Comparison of ENCODE assay signal across 16 cellular contexts in the genomic region with DNA sequence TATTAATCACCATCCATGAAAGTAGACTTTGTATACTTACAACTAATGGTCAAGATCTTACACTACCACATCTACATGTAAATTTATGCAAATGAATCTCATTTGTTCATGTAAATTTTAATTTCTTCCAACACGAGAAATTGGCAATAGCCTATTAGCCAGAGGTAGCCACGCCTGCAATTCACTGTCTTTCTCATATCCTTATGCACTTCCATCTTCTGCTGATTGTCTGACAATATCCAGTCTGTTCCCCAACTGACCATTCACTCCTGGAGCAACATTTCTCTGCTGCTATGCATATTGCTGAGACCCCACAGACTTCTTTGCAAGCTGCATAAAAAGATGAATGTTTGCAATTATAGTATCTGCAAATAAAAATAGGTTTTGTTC. TPM values are rescaled to one million over a fixed set of nuclear protein-coding genes. Genes with fewer than 3 reads are reported as not detected.
DNase-seq lines count a peak whose midpoint lies in the region; ATAC-seq and TF ChIP-seq lines count a peak whose summit lies in the region.
"Had no signal": no experiment of that assay in that cellular context is flagged by ENCODE, and none has a peak within 500 bp of the region (broad histone marks: within the 10 kb centered on the region; RNA-seq: fewer than 3 reads in every experiment).

No MANE protein-coding gene starts in this region.

- peak; percentile 68 for DNase-seq in LHCN-M2 (ENCODE audit: low read depth)
- no peak for DNase-seq in cardiac fibroblast (ENCODE audit: low read depth in 2 of 2)
- no peak for DNase-seq in lower lobe of right lung
- no peak for DNase-seq in tibial artery
- no peak for DNase-seq in GM19238 (ENCODE audit: insufficient read length, low spot score)
- no peak for DNase-seq in NCI-H526 treated with DMSO at 0.1 percent for 48 hours (lab: John Stamatoyannopoulos, UW)
- DNase-seq: activated CD4-positive, alpha-beta T cell treated with anti-CD3 and anti-CD28 coated beads, Interleukin-2, amount 10 ng/mL, durations not matched to agents 24 days and 14 days; body of pancreas; GF-D8; mucosa of descending colon; stimulated activated CD4-positive, alpha-beta T cell treated with anti-CD3 and anti-CD28 coated beads, Interleukin-4, amount 100 ng/mL, for 4 hours; stimulated activated naive B cell treated with anti-CD40 and anti-IgM and Interleukin-4, amounts not matched to agents 10 μg/mL and 1 μg/mL and 100 μg/mL, for 72 hours; T-helper 2 cell had no signal

- H3K4me3 ChIP-seq in cardiac fibroblast (replicated peaks in 1 of 2; ENCODE audit: low read depth in 2 of 2, low read length in 2 of 2), result peak overlapping the region; percentile 69 to 70
- H3K4me3 ChIP-seq in lower lobe of right lung, result peak overlapping the region; percentile 53
- H3K4me3 ChIP-seq in tibial artery, result peak overlapping the region; percentile 60 to 64
- H3K4me3 ChIP-seq: body of pancreas, mucosa of descending colon had no signal

- no peaks in the 10 kb centered on the region for H3K9me3 ChIP-seq in lower lobe of right lung
- H3K9me3 ChIP-seq in tibial artery, result peaks cover 0 to 11% (median 7%) of the 10 kb centered on the region in 3 donors
- H3K9me3 ChIP-seq: mucosa of descending colon had no signal

- H3K36me3 ChIP-seq in lower lobe of right lung (no peaks in the 10 kb centered on the region), tibial artery (peaks cover 46 to 61% (median 54%) of the 10 kb centered on the region in 3 donors)

- H3K4me1 ChIP-seq in lower lobe of right lung, result peaks cover 21% of the 10 kb centered on the region
- H3K4me1 ChIP-seq in tibial artery, result peaks cover 0 to 60% (median 14%) of the 10 kb centered on the region in 4 donors
- H3K4me1 ChIP-seq: body of pancreas had no signal

- intact Hi-C loops in lower lobe of right lung (cut with DNase I), result no loop called here
- intact Hi-C loops in tibial artery (cut with DNase I; ENCODE audit: low total_unique reads), result no loop called here

- H3K27me3 ChIP-seq in lower lobe of right lung (ENCODE audit: low read depth) (no peaks in the 10 kb centered on the region), tibial artery (no peaks in the 10 kb centered on the region)
- H3K27me3 ChIP-seq: body of pancreas had no signal

- TF ChIP-seq CTCF in cardiac fibroblast (IDR thresholded peaks at IDR 0.05; ENCODE audit: low read depth, low read length) (no peak), lower lobe of right lung (IDR thresholded peaks at IDR 0.05) (no peak), tibial artery (IDR thresholded peaks at IDR 0.05) (no peak)

- ATAC-seq in lower lobe of right lung, result no peak
- no peak for ATAC-seq in GM21737 (IDR thresholded peaks at IDR 0.05; ENCODE audit: unreplicated experiment)
- ATAC-seq: body of pancreas; HCT116; mucosa of descending colon; Panc1; stimulated activated naive B cell treated with anti-CD40 and anti-IgM and Interleukin-4, amounts not matched to agents 10 μg/mL and 1 μg/mL and 100 μg/mL, for 72 hours had no signal

- H3K27ac ChIP-seq in lower lobe of right lung, result peak overlapping the region; percentile 88
- peak overlapping the region; percentile 92 to 94 for H3K27ac ChIP-seq in tibial artery

RNA-seq across cellular contexts. Expression of a gene that starts 2.5 kb away (rescaled TPM):
- total RNA-seq in LHCN-M2 (2014; rRNA removed) (759 and 1,139 TPM in 2 replicates), lower lobe of right lung (162 TPM)
- 1,047 TPM for polyA plus RNA-seq in LHCN-M2 (2012)
- total RNA-seq: activated CD4-positive, alpha-beta T cell treated with anti-CD3 and anti-CD28 coated beads, Interleukin-2, amount 10 ng/mL, durations not matched to agents 24 days and 14 days had no signal
